Comparison of ENCODE assay signal across 8 cellular contexts in the genomic region with DNA sequence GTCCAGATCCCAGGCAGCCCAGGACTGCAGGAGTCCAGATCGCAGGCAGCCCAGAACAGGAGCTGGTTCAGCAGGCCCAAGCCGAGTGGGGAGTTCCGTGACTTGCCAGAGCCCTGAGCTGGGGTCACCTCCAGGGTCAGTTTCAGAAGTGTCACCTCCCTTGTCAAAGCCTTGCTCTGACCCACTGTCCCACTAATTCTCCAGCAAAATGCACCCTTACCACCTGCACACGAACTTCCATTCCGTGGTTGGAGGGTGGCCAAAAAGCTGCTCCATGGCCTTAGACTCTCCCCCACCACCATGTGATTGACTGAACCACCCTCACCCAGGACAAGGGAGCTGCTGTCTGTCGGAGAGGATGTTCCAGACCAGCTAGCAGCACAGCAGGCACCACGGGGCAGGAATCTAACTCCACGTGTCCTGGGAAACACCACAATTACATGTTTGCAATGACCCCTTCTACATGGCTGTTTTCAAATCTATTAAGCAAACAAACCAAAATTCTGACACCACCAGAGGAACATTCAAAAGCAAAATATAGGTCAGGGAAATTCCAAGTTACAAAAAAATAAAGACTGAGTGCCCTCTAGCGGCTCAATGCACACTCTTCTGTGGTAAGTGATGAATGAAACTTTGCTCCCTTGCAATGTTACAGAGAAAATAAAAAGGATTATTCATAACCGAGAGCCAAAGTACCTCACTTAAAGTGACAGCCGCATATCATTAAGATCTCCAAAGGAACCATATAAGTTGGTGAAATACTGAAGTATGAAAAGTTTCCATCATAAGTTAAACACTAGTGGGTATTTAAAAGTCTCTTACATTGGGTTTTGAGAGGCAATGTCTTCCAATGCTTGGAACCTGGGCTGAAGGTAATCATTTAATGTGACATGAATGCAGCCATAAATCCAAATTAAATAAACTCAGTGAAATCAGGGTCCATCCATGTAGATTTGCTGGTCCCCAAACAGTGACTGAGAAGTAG.
A peak's percentile ranks its signal among the peaks of the same experiment; 100 is the strongest.
DNase-seq lines count a peak whose midpoint lies in the region; ATAC-seq, FAIRE-seq and TF ChIP-seq lines count a peak whose summit lies in the region.

No MANE protein-coding gene starts in this region.

- CTCF ChIA-PET in BJ (lab: Yijun Ruan, JAX), result interaction anchor here (0.6 to 5.0 kb wide), 20 partner anchors 9 to 1262 kb away, joined by 3 to 36 read pairs (median 3); no protein-coding TSS in a partner anchor
- CTCF ChIA-PET in mammary epithelial cell (lab: Charles Lee; ENCODE audit: low non-redundant PET), result no interaction called here

- intact Hi-C loops in mammary epithelial cell (cut with micrococcal nuclease), result loop anchor here (1.0 kb wide), 4 partner anchors 170 to 1260 kb away; no protein-coding TSS in a partner anchor

- in situ Hi-C loops in mammary epithelial cell (cut with MboI; ENCODE audit: low sequenced_read_pairs in 2 of 2), result loop anchor here (25.0 kb wide), 2 partner anchors 404 to 2004 kb away; partner anchors contain the start of gene C1orf174 (in 1 of the 2)

- no TSS peak for BruUV-seq in mammary epithelial cell (replicated peaks; lab: Mats Ljungman, UMichigan)

- H3K4me1 ChIP-seq in mammary epithelial cell (ENCODE audit: insufficient read depth, low read length), result peaks cover 8% of the 10 kb centered on the region

- FAIRE-seq in GM18507 (lab: Jason Lieb, UNC) (peak; percentile 82), islet of Langerhans (lab: Jason Lieb, UNC) (peak; percentile 98)

- no peak overlapping the region for H3K27ac ChIP-seq in mammary epithelial cell (ENCODE audit: insufficient read depth, low read depth, low read length)

- H3K79me2 ChIP-seq in mammary epithelial cell (ENCODE audit: insufficient read depth, low read length), result no peaks in the 10 kb centered on the region

- POLR2A ChIA-PET in BJ (lab: Charles Lee), result no interaction called here

- no peaks in the 10 kb centered on the region for H3K9me3 ChIP-seq in mammary epithelial cell (replicated peaks; ENCODE audit: insufficient read depth, low read length)

- WGBS in mammary epithelial cell (ENCODE audit: low coverage, missing lambda C conversion rate), result 46% methylated on average over 9 of the region's 11 CpGs

- TF ChIP-seq CTCF in BJ (IDR thresholded peaks at IDR 0.05; ENCODE audit: insufficient read depth, low read depth, low read length) (peak; percentile 72), mammary epithelial cell (conservative IDR thresholded peaks at IDR 0.05 in 1 of 2, IDR thresholded peaks at IDR 0.05 in 1 of 2; ENCODE audit: extremely low read depth in 1 of 2, insufficient read depth in 1 of 2, low read depth in 1 of 2, low read length in 2 of 2) (peak; percentile 73 to 77)

- DNase-seq in BJ (ENCODE audit: low read depth), result no peak
- peak; percentile 15 for DNase-seq in GM18507 (ENCODE audit: extremely low spot score, insufficient read length, low read depth)
- DNase-seq in RKO (ENCODE audit: low spot score), result peak; percentile 52
- peak; percentile 58 for DNase-seq in mammary epithelial cell
- DNase-seq in stimulated activated CD8-positive, alpha-beta memory T cell treated with anti-CD3 and anti-CD28 coated beads, Interleukin-4, amount 100 ng/mL, for 48 hours, result peak; percentile 46

- no peaks in the 10 kb centered on the region for H4K20me1 ChIP-seq in mammary epithelial cell (ENCODE audit: insufficient read depth, low read length)

- ATAC-seq in HG03139 (IDR thresholded peaks at IDR 0.05; ENCODE audit: unreplicated experiment) (no peak), HG03520 (IDR thresholded peaks at IDR 0.05; ENCODE audit: unreplicated experiment) (no peak)

- dilution Hi-C loops in mammary epithelial cell (cut with HindIII; ENCODE audit: low sequenced_read_pairs), result no loop called here

- no peak overlapping the region for H3K9ac ChIP-seq in mammary epithelial cell (ENCODE audit: insufficient read depth, low read length)

- H3K4me2 ChIP-seq in mammary epithelial cell (ENCODE audit: insufficient read depth, low read depth, low read length), result no peak overlapping the region

- H3K36me3 ChIP-seq in BJ (ENCODE audit: control insufficient read depth, insufficient read depth, low read length), result no peaks in the 10 kb centered on the region
- no peaks in the 10 kb centered on the region for H3K36me3 ChIP-seq in mammary epithelial cell (ENCODE audit: insufficient read depth, low read length)

- no peak overlapping the region for H3K4me3 ChIP-seq in BJ (ENCODE audit: low read depth, low read length)
- no peak overlapping the region for H3K4me3 ChIP-seq in mammary epithelial cell (replicated peaks in 1 of 3; ENCODE audit: insufficient read depth in 1 of 3, low read depth in 2 of 3, low read length in 3 of 3)

- no peak overlapping the region for H2AFZ ChIP-seq in mammary epithelial cell (ENCODE audit: low read depth, low read length)

- H3K27me3 ChIP-seq in BJ (ENCODE audit: control insufficient read depth, insufficient read depth, low read length) (no peaks in the 10 kb centered on the region), mammary epithelial cell (ENCODE audit: insufficient read depth, low read length) (no peaks in the 10 kb centered on the region)
